ENCODE assay signal across 12 cellular contexts in genomic region chr4:142557220-142557801, GRCh38.
"Had no signal": no experiment of that assay in that cellular context is flagged by ENCODE, and none has a peak within 500 bp of the region (broad histone marks: within the 10 kb centered on the region; RNA-seq: fewer than 3 reads in every experiment).

No MANE protein-coding gene starts in this region.

- H3K27me3 ChIP-seq: breast epithelium, hepatocyte, spleen had no signal

- H3K9me3 ChIP-seq: breast epithelium, left ventricle myocardium inferior, spleen had no signal

- H3K4me3 Mint-ChIP-seq: activated naive CD8-positive, alpha-beta T cell treated with anti-CD3 and anti-CD28 coated beads, Interleukin-2, amount 10 ng/mL, durations not matched to agents 7 days and 5 days had no signal

- H3K27me3 Mint-ChIP-seq: activated naive CD8-positive, alpha-beta T cell treated with anti-CD3 and anti-CD28 coated beads, Interleukin-2, amount 10 ng/mL, durations not matched to agents 7 days and 5 days had no signal

- DNase-seq: activated CD4-positive, alpha-beta T cell treated with anti-CD3 and anti-CD28 coated beads, Interleukin-2, amount 50 U/mL, for 4 hours; activated naive CD8-positive, alpha-beta T cell treated with anti-CD3 and anti-CD28 coated beads, Interleukin-2, amount 10 ng/mL, durations not matched to agents 7 days and 5 days; aorta; kidney; left ventricle myocardium inferior; mesenchymal stem cell; SIG-M5; spleen; WERI-Rb-1 had no signal

- H3K4me1 ChIP-seq: breast epithelium, spleen had no signal

- H3K27ac Mint-ChIP-seq: activated naive CD8-positive, alpha-beta T cell treated with anti-CD3 and anti-CD28 coated beads, Interleukin-2, amount 10 ng/mL, durations not matched to agents 7 days and 5 days had no signal

- ATAC-seq: sciatic nerve had no signal

- H3K4me3 ChIP-seq: breast epithelium, hepatocyte, left ventricle myocardium inferior had no signal

- H3K27ac ChIP-seq: breast epithelium, hepatocyte, left ventricle myocardium inferior, WERI-Rb-1 had no signal

- H3K36me3 ChIP-seq: breast epithelium, left ventricle myocardium inferior, spleen, WERI-Rb-1 had no signal
